25 cellular contexts compared by ENCODE assay signal in the genomic region with DNA sequence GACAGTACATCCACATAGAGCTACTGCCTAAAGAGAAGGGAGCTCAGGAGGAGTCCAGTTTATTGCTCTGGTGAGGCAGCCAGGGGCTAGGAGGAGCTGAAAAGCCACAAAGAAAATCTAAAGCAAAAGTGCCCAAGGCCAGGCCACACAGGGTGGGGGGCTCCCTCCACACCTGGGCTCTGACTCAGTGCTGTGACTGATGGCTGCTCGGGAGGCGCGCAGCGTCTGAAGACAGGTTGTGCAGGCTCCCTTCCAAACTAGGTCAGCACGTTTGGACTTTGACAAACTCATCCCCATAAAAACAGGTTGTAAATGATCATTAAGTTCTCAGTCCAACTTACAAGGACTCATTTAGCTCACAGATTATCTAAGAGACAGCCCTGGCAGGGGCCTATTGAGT.
"Had no signal": no experiment of that assay in that cellular context is flagged by ENCODE, and none has a peak within 500 bp of the region (broad histone marks: within the 10 kb centered on the region; RNA-seq: fewer than 3 reads in every experiment).

No MANE protein-coding gene starts in this region.

- H3K36me3 Mint-ChIP-seq: activated naive CD8-positive, alpha-beta T cell treated with anti-CD3 and anti-CD28 coated beads for 36 hours had no signal

- DNase-seq: activated CD4-positive, alpha-beta T cell treated with anti-CD3 and anti-CD28 coated beads for 48 hours; activated CD4-positive, alpha-beta T cell treated with anti-CD3 and anti-CD28 coated beads, Interleukin-2, amount 50 U/mL, for 48 hours; activated CD8-positive, alpha-beta memory T cell treated with anti-CD3 and anti-CD28 coated beads for 24 hours; activated effector memory CD4-positive, alpha-beta T cell treated with anti-CD3 and anti-CD28 coated beads, Interleukin-2, amount 50 U/mL, for 16 hours; activated naive CD4-positive, alpha-beta T cell treated with anti-CD3 and anti-CD28 coated beads for 36 hours; activated naive CD8-positive, alpha-beta T cell treated with anti-CD3 and anti-CD28 coated beads for 36 hours; adrenal gland; cortex of kidney; effector memory CD8-positive, alpha-beta T cell; head of caudate nucleus; hypothalamus; immature natural killer cell; left lung; posterior cingulate gyrus; right cardiac atrium; spleen; stimulated activated naive CD4-positive, alpha-beta T cell treated with Interleukin-2 at 50 U/mL for 16 hours; testis had no signal

- H3K9me3 Mint-ChIP-seq: activated naive CD4-positive, alpha-beta T cell treated with anti-CD3 and anti-CD28 coated beads for 36 hours; activated naive CD8-positive, alpha-beta T cell treated with anti-CD3 and anti-CD28 coated beads for 36 hours; activated T-helper 1 cell treated with anti-CD3 and anti-CD28 coated beads, Interleukin-12 subunit alpha, Interleukin-12 subunit beta, Interleukin-2, Interleukin-4 antibody, amounts not matched to agents 30 ng/mL and 10 ng/mL and 1 ng/mL, durations not matched to agents 14 hours and 24 hours and 36 hours; brain; effector memory CD8-positive, alpha-beta T cell; immature natural killer cell; nephron had no signal

- H3K9me3 ChIP-seq: adrenal gland, ascending aorta, left lung, spleen, testis, upper lobe of left lung, vagina had no signal

- H3K4me1 Mint-ChIP-seq: nephron had no signal

- ATAC-seq: effector memory CD8-positive, alpha-beta T cell; left lung; right cardiac atrium had no signal

- H3K27me3 Mint-ChIP-seq: activated naive CD8-positive, alpha-beta T cell treated with anti-CD3 and anti-CD28 coated beads for 36 hours; brain; effector memory CD8-positive, alpha-beta T cell had no signal

- H3K27me3 ChIP-seq: adrenal gland, ascending aorta, left lung, spleen, testis, upper lobe of left lung, vagina had no signal

- H3K4me3 Mint-ChIP-seq: activated naive CD4-positive, alpha-beta T cell treated with anti-CD3 and anti-CD28 coated beads for 36 hours; activated naive CD8-positive, alpha-beta T cell treated with anti-CD3 and anti-CD28 coated beads for 36 hours; activated T-helper 1 cell treated with anti-CD3 and anti-CD28 coated beads, Interleukin-12 subunit alpha, Interleukin-12 subunit beta, Interleukin-2, Interleukin-4 antibody, amounts not matched to agents 30 ng/mL and 10 ng/mL and 1 ng/mL, durations not matched to agents 14 hours and 24 hours and 36 hours; brain; effector memory CD8-positive, alpha-beta T cell; immature natural killer cell; nephron had no signal

- H3K4me1 ChIP-seq: adrenal gland, ascending aorta, upper lobe of left lung, vagina had no signal

- H3K4me3 ChIP-seq: adrenal gland, ascending aorta, cardiac muscle cell, left lung, spleen, testis, upper lobe of left lung, vagina had no signal

- H3K27ac ChIP-seq: adrenal gland, ascending aorta, cardiac muscle cell, left lung, spleen, testis, upper lobe of left lung, vagina had no signal

- H3K36me3 ChIP-seq: adrenal gland, ascending aorta, cardiac muscle cell, left lung, spleen, upper lobe of left lung, vagina had no signal
